ENCODE assay signal across 23 cellular contexts in the genomic region with DNA sequence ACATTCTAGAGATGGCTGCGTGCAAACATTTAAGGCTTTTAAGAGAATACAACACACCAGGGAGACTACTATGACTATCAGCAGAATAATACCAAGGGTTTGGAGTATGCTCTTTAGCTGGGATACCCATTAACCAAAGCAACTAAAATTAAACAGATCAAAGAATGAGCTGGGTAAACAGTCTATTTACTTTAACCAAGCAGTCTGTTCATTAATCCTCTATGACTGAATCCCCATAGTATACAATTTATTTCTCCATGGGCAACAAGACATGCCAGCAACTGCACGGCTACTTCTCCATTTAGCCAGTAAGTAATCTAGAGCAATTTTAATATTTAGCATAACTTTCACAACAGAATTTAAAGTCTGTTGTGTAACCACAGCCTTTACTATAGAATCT.
DNase-seq lines count a peak whose midpoint lies in the region; ATAC-seq, FAIRE-seq and TF ChIP-seq lines count a peak whose summit lies in the region.
"Had no signal": no experiment of that assay in that cellular context is flagged by ENCODE, and none has a peak within 500 bp of the region (broad histone marks: within the 10 kb centered on the region; RNA-seq: fewer than 3 reads in every experiment).

No MANE protein-coding gene starts in this region.

- no peak for ATAC-seq in GM23338
- peak; percentile 96 for ATAC-seq in HepG2
- no peak for ATAC-seq in GM19328 (IDR thresholded peaks at IDR 0.05; ENCODE audit: unreplicated experiment)
- ATAC-seq: GM12878, PC-3 had no signal

- H3F3A ChIP-seq in GM23338 (replicated peaks; ENCODE audit: low read depth): no peaks in the 10 kb centered on the region

- peaks cover 12% of the 10 kb centered on the region; the same call in 2 of the 3 replicates for H3K9me3 Mint-ChIP-seq in GM23338
- peaks cover 5% of the 10 kb centered on the region for H3K9me3 Mint-ChIP-seq in activated naive CD4-positive, alpha-beta T cell treated with anti-CD3 and anti-CD28 coated beads for 36 hours
- peaks cover 16% of the 10 kb centered on the region for H3K9me3 Mint-ChIP-seq in activated CD4-positive, alpha-beta memory T cell treated with anti-CD3 and anti-CD28 coated beads for 36 hours

- no peak overlapping the region for H3K4me3 ChIP-seq in GM23338
- H3K4me3 ChIP-seq in HepG2 (replicated peaks in 1 of 3; ENCODE audit: insufficient read depth in 1 of 3, low read depth in 2 of 3, low read length in 3 of 3): no peak overlapping the region
- H3K4me3 ChIP-seq: GM12878 had no signal

- FAIRE-seq in HepG2 (lab: Jason Lieb, UNC): no peak
- FAIRE-seq: GM12878, GM19239 had no signal

- no peaks in the 10 kb centered on the region for H3K27me3 Mint-ChIP-seq in GM23338 (ENCODE audit: insufficient read depth, low read depth, poor library complexity)
- peaks cover 57% of the 10 kb centered on the region for H3K27me3 Mint-ChIP-seq in activated naive CD4-positive, alpha-beta T cell treated with anti-CD3 and anti-CD28 coated beads for 36 hours (ENCODE audit: low read depth)
- H3K27me3 Mint-ChIP-seq in activated CD4-positive, alpha-beta memory T cell treated with anti-CD3 and anti-CD28 coated beads for 36 hours: peaks cover 29% of the 10 kb centered on the region

- no peaks in the 10 kb centered on the region for H3K36me3 ChIP-seq in GM23338 (ENCODE audit: insufficient read depth)
- no peaks in the 10 kb centered on the region for H3K36me3 ChIP-seq in HepG2 (replicated peaks in 1 of 2; ENCODE audit: control insufficient read depth in 1 of 2, insufficient read depth in 2 of 2, low read length in 2 of 2)

- no peaks in the 10 kb centered on the region for H4K20me1 ChIP-seq in GM23338 (replicated peaks; ENCODE audit: insufficient read depth)
- no peaks in the 10 kb centered on the region for H4K20me1 ChIP-seq in HepG2 (ENCODE audit: insufficient read depth, low read length)

- H3K4me2 ChIP-seq in GM23338 (no peak overlapping the region), HepG2 (ENCODE audit: low read depth, low read length) (peak overlapping the region; percentile 21)

- peaks cover 3% of the 10 kb centered on the region; the same call in 1 of the 3 replicates for H3K36me3 Mint-ChIP-seq in GM23338 (ENCODE audit: low read depth)
- no peaks in the 10 kb centered on the region for H3K36me3 Mint-ChIP-seq in activated naive CD4-positive, alpha-beta T cell treated with anti-CD3 and anti-CD28 coated beads for 36 hours (ENCODE audit: low read depth)
- H3K36me3 Mint-ChIP-seq in activated CD4-positive, alpha-beta memory T cell treated with anti-CD3 and anti-CD28 coated beads for 36 hours: no peaks in the 10 kb centered on the region
- H3K36me3 Mint-ChIP-seq: CD14-positive monocyte had no signal

- in situ Hi-C loops in HepG2 (cut with HindIII; ENCODE audit: extremely low pct_ligation_motif_present, low pct_unique_long_range_greater_than_20kb): no loop called here

- H3K4me3 Mint-ChIP-seq in GM23338: no peak overlapping the region
- H3K4me3 Mint-ChIP-seq in activated naive CD4-positive, alpha-beta T cell treated with anti-CD3 and anti-CD28 coated beads for 36 hours: no peak overlapping the region
- H3K4me3 Mint-ChIP-seq in activated CD4-positive, alpha-beta memory T cell treated with anti-CD3 and anti-CD28 coated beads for 36 hours: no peak overlapping the region
- H3K4me3 Mint-ChIP-seq: CD14-positive monocyte had no signal

- no peak for TF ChIP-seq RAD21 in HepG2 (CRISPR knock-in tag; IDR thresholded peaks at IDR 0.05)

- peaks cover 6% of the 10 kb centered on the region; the same call in 1 of the 2 replicates for H3K9me2 ChIP-seq in GM23338 (ENCODE audit: insufficient read depth)

- H3K4me1 Mint-ChIP-seq in GM23338: peaks cover 41% of the 10 kb centered on the region
- H3K4me1 Mint-ChIP-seq in activated naive CD4-positive, alpha-beta T cell treated with anti-CD3 and anti-CD28 coated beads for 36 hours (ENCODE audit: low read depth): peaks cover 27% of the 10 kb centered on the region
- peaks cover 13% of the 10 kb centered on the region for H3K4me1 Mint-ChIP-seq in activated CD4-positive, alpha-beta memory T cell treated with anti-CD3 and anti-CD28 coated beads for 36 hours (ENCODE audit: low read depth)
- H3K4me1 Mint-ChIP-seq: CD14-positive monocyte had no signal

- H3K27ac ChIP-seq in GM23338 (ENCODE audit: low read depth) (peak overlapping the region; percentile 70; the same call in 1 of the 2 replicates), HepG2 (ENCODE audit: extremely low read length, insufficient read depth, low read length) (no peak overlapping the region)
- H3K27ac ChIP-seq: RWPE1 had no signal

- intact Hi-C loops in HepG2 (cut with micrococcal nuclease; ENCODE audit: unreplicated experiment): no loop called here
- intact Hi-C loops in activated naive CD4-positive, alpha-beta T cell treated with anti-CD3 and anti-CD28 coated beads for 36 hours (cut with micrococcal nuclease): loop anchor here (5.0 kb wide), 1 partner anchor 338 kb away; no protein-coding TSS in a partner anchor
- intact Hi-C loops in cardiac septum (cut with DNase I): no loop called here
- intact Hi-C loops in activated CD4-positive, alpha-beta memory T cell treated with anti-CD3 and anti-CD28 coated beads for 36 hours (cut with micrococcal nuclease): loop anchor here (5.0 kb wide), 1 partner anchor 73 kb away; no protein-coding TSS in a partner anchor

- CTCF ChIA-PET in HepG2 (lab: Yijun Ruan, JAX; ENCODE audit: low intra/inter-chr PET ratio, low total read pairs): no interaction called here
- CTCF ChIA-PET in activated naive CD4-positive, alpha-beta T cell treated with anti-CD3 and anti-CD28 coated beads for 36 hours (lab: Charles Lee): no interaction called here
- CTCF ChIA-PET in activated CD4-positive, alpha-beta memory T cell treated with anti-CD3 and anti-CD28 coated beads for 36 hours (lab: Charles Lee): interaction anchor here (0.8 kb wide), 1 partner anchor 16 kb away, joined by 3 read pairs; no protein-coding TSS in a partner anchor

- no peak overlapping the region for H2AFZ ChIP-seq in GM23338
- H2AFZ ChIP-seq in HepG2 (ENCODE audit: low read length): no peak overlapping the region

- H3K27me3 ChIP-seq in GM23338 (ENCODE audit: insufficient read depth) (no peaks in the 10 kb centered on the region), HepG2 (ENCODE audit: control insufficient read depth in 1 of 2, insufficient read depth in 2 of 2, low read length in 2 of 2) (no peaks in the 10 kb centered on the region)

- H3K9me3 ChIP-seq in HepG2 (ENCODE audit: low read length): no peaks in the 10 kb centered on the region
- H3K9me3 ChIP-seq: Caco-2 had no signal

- H3K79me2 ChIP-seq in GM23338 (replicated peaks; ENCODE audit: insufficient read depth) (no peaks in the 10 kb centered on the region), HepG2 (ENCODE audit: insufficient read depth, low read length) (no peaks in the 10 kb centered on the region)

- 8% methylated on average over 2 of the region's 2 CpGs for WGBS in HepG2 (ENCODE audit: low lambda C conversion rate)

- H3K27ac Mint-ChIP-seq in GM23338: no peak overlapping the region
- H3K27ac Mint-ChIP-seq in activated naive CD4-positive, alpha-beta T cell treated with anti-CD3 and anti-CD28 coated beads for 36 hours: no peak overlapping the region
- H3K27ac Mint-ChIP-seq in activated CD4-positive, alpha-beta memory T cell treated with anti-CD3 and anti-CD28 coated beads for 36 hours: no peak overlapping the region
- H3K27ac Mint-ChIP-seq: CD14-positive monocyte had no signal

- POLR2A ChIA-PET in HepG2 (lab: Yijun Ruan, JAX): no interaction called here
- POLR2A ChIA-PET in activated CD4-positive, alpha-beta memory T cell treated with anti-CD3 and anti-CD28 coated beads for 36 hours (lab: Charles Lee): no interaction called here

- no peak for TF ChIP-seq POLR2A in HepG2 (IDR thresholded peaks at IDR 0.05; ENCODE audit: insufficient read depth in 1 of 2, low read depth in 2 of 2, low read length in 2 of 2)

- H3K9ac ChIP-seq in HepG2 (ENCODE audit: insufficient read depth, low read depth, low read length): no peak overlapping the region

- TF ChIP-seq CTCF in GM23338 (conservative IDR thresholded peaks at IDR 0.05; ENCODE audit: low read depth in 2 of 2) (no peak), HepG2 (CRISPR knock-in tag; IDR thresholded peaks at IDR 0.05) (no peak)

- TF ChIP-seq EP300 in HepG2 (IDR thresholded peaks at IDR 0.05; ENCODE audit: low read depth in 2 of 2, low read length in 2 of 2) (0 out of 4 replicates have a peak, but pooled peaks of 1 of the 2 experiments have one; percentile 13), HepG2 (CRISPR knock-in tag; IDR thresholded peaks at IDR 0.05; ENCODE audit: borderline replicate concordance) (no peak)

- BruUV-seq in HepG2 (replicated peaks; lab: Mats Ljungman, UMichigan): no TSS peak

- DNase-seq in GM23338 (ENCODE audit: low spot score) (no peak), NCI-H2081 treated with DMSO at 0.1 percent for 48 hours (lab: John Stamatoyannopoulos, UW) (peak; percentile 2), NCI-H774 (lab: John Stamatoyannopoulos, UW) (peak; percentile 19), HepG2 (ENCODE audit: low spot score) (peak; percentile 37), cardiac septum (ENCODE audit: low spot score) (no peak)
- DNase-seq in activated naive CD4-positive, alpha-beta T cell treated with anti-CD3 and anti-CD28 coated beads for 36 hours: no peak
- DNase-seq in activated CD4-positive, alpha-beta memory T cell treated with anti-CD3 and anti-CD28 coated beads for 36 hours: no peak
- DNase-seq: Caco-2, DMS153, EL, KG1, NCI-H2107, NCI-H446, NCI-H526 treated with DMSO at 0.1 percent for 48 hours, PC-3, SIG-M5, T-helper 1 cell, T-helper 9 cell had no signal

- H3K4me1 ChIP-seq in GM23338 (ENCODE audit: insufficient read depth): peaks cover 50% of the 10 kb centered on the region
- peaks cover 29% of the 10 kb centered on the region for H3K4me1 ChIP-seq in HepG2 (ENCODE audit: insufficient read depth, low read length)

TF ChIP-seq in GM23338, 12 proteins besides CTCF, POLR2A, EP300 and RAD21 (continues in another document):
- TF ChIP-seq STAT1 (IDR thresholded peaks at IDR 0.05; ENCODE audit: unreplicated experiment) (no peak), EZH2phosphoT487 (IDR thresholded peaks at IDR 0.05; ENCODE audit: unreplicated experiment) (no peak), CREB1 (CRISPR knock-in tag; IDR thresholded peaks at IDR 0.05; ENCODE audit: low read depth) (no peak), NANOG (IDR thresholded peaks at IDR 0.05; ENCODE audit: borderline replicate concordance) (no peak), POLR2AphosphoS5 (IDR thresholded peaks at IDR 0.05; ENCODE audit: low read depth) (no peak), ZNF331 (CRISPR knock-in tag; IDR thresholded peaks at IDR 0.05; ENCODE audit: low read depth) (no peak)

TF ChIP-seq in HepG2, 621 proteins besides CTCF, POLR2A, EP300 and RAD21 (continues in another document):
- TF ChIP-seq, protein P1, sequence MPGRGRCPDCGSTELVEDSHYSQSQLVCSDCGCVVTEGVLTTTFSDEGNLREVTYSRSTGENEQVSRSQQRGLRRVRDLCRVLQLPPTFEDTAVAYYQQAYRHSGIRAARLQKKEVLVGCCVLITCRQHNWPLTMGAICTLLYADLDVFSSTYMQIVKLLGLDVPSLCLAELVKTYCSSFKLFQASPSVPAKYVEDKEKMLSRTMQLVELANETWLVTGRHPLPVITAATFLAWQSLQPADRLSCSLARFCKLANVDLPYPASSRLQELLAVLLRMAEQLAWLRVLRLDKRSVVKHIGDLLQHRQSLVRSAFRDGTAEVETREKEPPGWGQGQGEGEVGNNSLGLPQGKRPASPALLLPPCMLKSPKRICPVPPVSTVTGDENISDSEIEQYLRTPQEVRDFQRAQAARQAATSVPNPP (CRISPR knock-in tag; IDR thresholded peaks at IDR 0.05): no peak
- no peak for TF ChIP-seq ZNF468 (CRISPR knock-in tag; IDR thresholded peaks at IDR 0.05)

Comparison
In these comparisons a context has a peak if more than half of its experiments do, and no peak if none do; other contexts are left out.
1. DNase-seq: peak in NCI-H2081 treated with DMSO at 0.1 percent for 48 hours (single experiment), NCI-H774 (single experiment) and HepG2 (single experiment); none in GM23338 (single experiment), activated naive CD4-positive, alpha-beta T cell treated with anti-CD3 and anti-CD28 coated beads for 36 hours (single experiment), cardiac septum (single experiment) and activated CD4-positive, alpha-beta memory T cell treated with anti-CD3 and anti-CD28 coated beads for 36 hours (single experiment).
2. intact Hi-C loops: an anchor here in activated naive CD4-positive, alpha-beta T cell treated with anti-CD3 and anti-CD28 coated beads for 36 hours (5.0 kb wide) and activated CD4-positive, alpha-beta memory T cell treated with anti-CD3 and anti-CD28 coated beads for 36 hours (5.0 kb wide); none called in HepG2 and cardiac septum.